ENCODE assay signal across 24 cellular contexts in genomic region chr2:140687825-140688224, GRCh38.
"Had no signal": no experiment of that assay in that cellular context is flagged by ENCODE, and none has a peak within 500 bp of the region (broad histone marks: within the 10 kb centered on the region; RNA-seq: fewer than 3 reads in every experiment).

No MANE protein-coding gene starts in this region.

- H3K27ac ChIP-seq: neural progenitor cell, ovary, parathyroid adenoma, psoas muscle, right lobe of liver, sigmoid colon, stomach, thoracic aorta, thyroid gland, tibial nerve, upper lobe of left lung, vagina had no signal

- ATAC-seq: psoas muscle; right cardiac atrium; right lobe of liver; stimulated activated effector memory CD8-positive, alpha-beta T cell treated with anti-CD3 and anti-CD28 coated beads, Interleukin-12 subunit alpha, Interleukin-12 subunit beta, amount 100 ng/mL, for 72 hours; stimulated activated naive B cell treated with anti-CD40 and anti-IgM and Interleukin-4, amounts not matched to agents 10 μg/mL and 1 μg/mL and 100 μg/mL, for 72 hours had no signal

- DNase-seq: occipital lobe; ovary; posterior cingulate gyrus; psoas muscle; right cardiac atrium; right lobe of liver; sigmoid colon; small intestine; stimulated activated CD4-positive, alpha-beta T cell treated with anti-CD3 and anti-CD28 coated beads, Interleukin-15, amount 100 ng/mL, for 24 hours; stimulated activated CD4-positive, alpha-beta T cell treated with anti-CD3 and anti-CD28 coated beads, Interleukin-2, amount 100 ng/mL, for 24 hours; stimulated activated CD4-positive, alpha-beta T cell treated with anti-CD3 and anti-CD28 coated beads, Interleukin-2, amount 100 ng/mL, for 48 hours; stimulated activated CD4-positive, alpha-beta T cell treated with anti-CD3 and anti-CD28 coated beads, Interleukin-4, amount 100 ng/mL, for 24 hours; stimulated activated naive B cell treated with anti-CD40 and anti-IgM and Interleukin-4, amounts not matched to agents 10 μg/mL and 1 μg/mL and 100 μg/mL, for 72 hours; stimulated activated naive CD4-positive, alpha-beta T cell treated with Interleukin-2 at 50 U/mL for 16 hours; stomach; thyroid gland; trophoblast cell; upper lobe of left lung had no signal
